In the genomic region with DNA sequence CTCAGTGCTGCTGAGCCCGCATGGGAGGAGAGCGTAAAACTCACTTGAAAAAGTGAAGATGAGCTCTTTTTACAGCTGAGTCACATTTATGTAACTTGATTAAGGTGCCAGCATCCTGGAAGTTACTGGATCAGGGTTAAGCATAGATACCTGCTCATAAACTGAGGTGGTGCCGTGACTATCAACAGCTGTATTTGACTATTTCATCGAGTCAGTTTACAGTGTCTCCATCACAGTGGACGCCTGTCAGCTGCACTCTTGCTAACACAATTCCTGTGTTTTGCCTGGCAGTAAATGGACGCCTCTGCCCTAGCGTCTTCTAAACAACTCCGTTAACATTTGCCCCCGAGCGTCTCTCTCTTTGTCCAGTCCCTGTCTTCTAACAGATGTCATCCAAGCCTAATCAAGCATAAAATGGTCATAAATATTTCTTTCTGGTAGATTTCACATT, we compare ENCODE assay signal across 10 cellular contexts.
DNase-seq lines count a peak whose midpoint lies in the region; ATAC-seq and TF ChIP-seq lines count a peak whose summit lies in the region.
"Had no signal": no experiment of that assay in that cellular context is flagged by ENCODE, and none has a peak within 500 bp of the region (broad histone marks: within the 10 kb centered on the region; RNA-seq: fewer than 3 reads in every experiment).

No MANE protein-coding gene starts in this region.

- POLR2A ChIA-PET in CD8-positive, alpha-beta memory T cell (lab: Charles Lee): no interaction called here

- H3K27me3 ChIP-seq in CD4-positive, CD25-positive, alpha-beta regulatory T cell (ENCODE audit: control insufficient read depth, insufficient read depth, low read length): no peaks in the 10 kb centered on the region
- H3K27me3 ChIP-seq in esophagus muscularis mucosa: no peaks in the 10 kb centered on the region
- H3K27me3 ChIP-seq in CD8-positive, alpha-beta memory T cell (ENCODE audit: insufficient read depth, low read length, poor library complexity, severe bottlenecking): no peaks in the 10 kb centered on the region
- H3K27me3 ChIP-seq in Karpas-422 (ENCODE audit: low read length): no peaks in the 10 kb centered on the region

- CTCF ChIA-PET in CD8-positive, alpha-beta memory T cell (lab: Charles Lee): no interaction called here

- H2AFZ ChIP-seq in Karpas-422 (ENCODE audit: low read length): no peak overlapping the region

- H3K4me1 Mint-ChIP-seq in CD4-positive, CD25-positive, alpha-beta regulatory T cell: peaks cover 12 to 54% (median 31%) of the 10 kb centered on the region in 4 donors
- peaks cover 0 to 14% (median 6%) of the 10 kb centered on the region in 3 donors for H3K4me1 Mint-ChIP-seq in CD8-positive, alpha-beta memory T cell

- H3K4me2 ChIP-seq in Karpas-422 (ENCODE audit: low read depth, low read length, poor library complexity, severe bottlenecking): no peak overlapping the region

- TF ChIP-seq POLR2A in esophagus muscularis mucosa (IDR thresholded peaks at IDR 0.05; ENCODE audit: low read depth): no peak
- no peak for TF ChIP-seq POLR2A in erythroblast (IDR thresholded peaks at IDR 0.05; ENCODE audit: low read length)

- no peak overlapping the region for H3K27ac ChIP-seq in CD4-positive, CD25-positive, alpha-beta regulatory T cell (ENCODE audit: insufficient read depth, low read length, poor library complexity, severe bottlenecking)
- H3K27ac ChIP-seq in esophagus muscularis mucosa (replicated peaks in 1 of 4) (peak overlapping the region; percentile 21 to 71 (median 60)), Karpas-422 (ENCODE audit: low read length) (no peak overlapping the region)
- no peak overlapping the region for H3K27ac ChIP-seq in CD8-positive, alpha-beta memory T cell (ENCODE audit: low read depth, low read length)

- H3K9ac ChIP-seq in Karpas-422 (ENCODE audit: low read length): no peak overlapping the region

- intact Hi-C loops in esophagus muscularis mucosa (cut with DNase I): no loop called here

- H3K27ac Mint-ChIP-seq in CD4-positive, CD25-positive, alpha-beta regulatory T cell: peak overlapping the region in 2 of 3 donors; percentile 17 to 49
- peak overlapping the region in 1 of 8 donors; percentile 35 for H3K27ac Mint-ChIP-seq in CD8-positive, alpha-beta memory T cell

- 49% methylated on average over 10 of the region's 10 CpGs for WGBS in esophagus muscularis mucosa

- no peak overlapping the region for H3K4me3 Mint-ChIP-seq in CD4-positive, CD25-positive, alpha-beta regulatory T cell
- no peak overlapping the region for H3K4me3 Mint-ChIP-seq in CD8-positive, alpha-beta memory T cell
- H3K4me3 Mint-ChIP-seq: HFFc6 had no signal

- no peaks in the 10 kb centered on the region for H3K27me3 Mint-ChIP-seq in CD4-positive, CD25-positive, alpha-beta regulatory T cell
- no peaks in the 10 kb centered on the region for H3K27me3 Mint-ChIP-seq in CD8-positive, alpha-beta memory T cell

- H3K9me2 ChIP-seq in Karpas-422 (replicated peaks; ENCODE audit: insufficient read depth, low read length): no peaks in the 10 kb centered on the region

- no peaks in the 10 kb centered on the region for H4K20me1 ChIP-seq in Karpas-422 (ENCODE audit: insufficient read depth, low read depth, low read length)

- H3K79me2 ChIP-seq in Karpas-422 (ENCODE audit: low read length): peaks cover 94% of the 10 kb centered on the region

- H3K4me3 ChIP-seq in CD4-positive, CD25-positive, alpha-beta regulatory T cell (ENCODE audit: low read depth, low read length): no peak overlapping the region
- H3K4me3 ChIP-seq in esophagus muscularis mucosa (peak overlapping the region in 3 of 4 donors; percentile 2 to 34 (median 18)), Karpas-422 (ENCODE audit: low read length) (no peak overlapping the region)
- no peak overlapping the region for H3K4me3 ChIP-seq in CD8-positive, alpha-beta memory T cell (ENCODE audit: low read length)

- peaks cover 4% of the 10 kb centered on the region for H3K4me1 ChIP-seq in CD4-positive, CD25-positive, alpha-beta regulatory T cell (ENCODE audit: control insufficient read depth, insufficient read depth, low read length, poor library complexity, severe bottlenecking)
- peaks cover 3 to 28% (median 22%) of the 10 kb centered on the region in 4 donors for H3K4me1 ChIP-seq in esophagus muscularis mucosa
- no peaks in the 10 kb centered on the region for H3K4me1 ChIP-seq in CD8-positive, alpha-beta memory T cell (ENCODE audit: insufficient read depth, low read length)
- H3K4me1 ChIP-seq in Karpas-422 (ENCODE audit: low read length): no peaks in the 10 kb centered on the region

- TF ChIP-seq CTCF in esophagus muscularis mucosa (IDR thresholded peaks at IDR 0.05) (no peak), omental fat pad (IDR thresholded peaks at IDR 0.05) (no peak)

- H3K9me3 Mint-ChIP-seq in CD4-positive, CD25-positive, alpha-beta regulatory T cell: peaks cover 0 to 4% (median 0%) of the 10 kb centered on the region in 7 donors
- H3K9me3 Mint-ChIP-seq in CD8-positive, alpha-beta memory T cell: no peaks in the 10 kb centered on the region
- H3K9me3 Mint-ChIP-seq: HFFc6 had no signal

- H3K36me3 ChIP-seq in CD4-positive, CD25-positive, alpha-beta regulatory T cell (ENCODE audit: control insufficient read depth, insufficient read depth, low read length): peaks cover 38% of the 10 kb centered on the region
- no peaks in the 10 kb centered on the region for H3K36me3 ChIP-seq in esophagus muscularis mucosa
- H3K36me3 ChIP-seq in CD8-positive, alpha-beta memory T cell (ENCODE audit: insufficient read depth, low read length): peaks cover 8% of the 10 kb centered on the region
- H3K36me3 ChIP-seq in Karpas-422 (ENCODE audit: insufficient read depth, low read length): peaks cover 87% of the 10 kb centered on the region

- DNase-seq in CD4-positive, CD25-positive, alpha-beta regulatory T cell: no peak
- DNase-seq in NCI-H526 (lab: John Stamatoyannopoulos, UW): peak; percentile 61 to 68
- no peak for DNase-seq in esophagus muscularis mucosa (ENCODE audit: extremely low spot score)
- no peak for DNase-seq in omental fat pad (ENCODE audit: low spot score)
- DNase-seq in erythroblast (lab: John Stamatoyannopoulos, UW): no peak
- no peak for DNase-seq in CD8-positive, alpha-beta memory T cell
- no peak for DNase-seq in stimulated activated naive CD4-positive, alpha-beta T cell (lab: John Stamatoyannopoulos, UW)
- DNase-seq in Karpas-422: no peak
- DNase-seq: DMS 273 treated with DMSO at 0.1 percent for 48 hours had no signal

- H3K36me3 Mint-ChIP-seq in CD4-positive, CD25-positive, alpha-beta regulatory T cell: peaks cover 70% of the 10 kb centered on the region
- peaks cover 15 to 61% (median 27%) of the 10 kb centered on the region in 3 donors for H3K36me3 Mint-ChIP-seq in CD8-positive, alpha-beta memory T cell

- no peaks in the 10 kb centered on the region for H3K9me3 ChIP-seq in CD4-positive, CD25-positive, alpha-beta regulatory T cell (ENCODE audit: control insufficient read depth in 2 of 2, low read length in 2 of 2)
- H3K9me3 ChIP-seq in esophagus muscularis mucosa: no peaks in the 10 kb centered on the region
- no peaks in the 10 kb centered on the region for H3K9me3 ChIP-seq in CD8-positive, alpha-beta memory T cell (ENCODE audit: low read length)
- no peaks in the 10 kb centered on the region for H3K9me3 ChIP-seq in Karpas-422 (ENCODE audit: low read length)

- no peak for TF ChIP-seq EP300 in esophagus muscularis mucosa (IDR thresholded peaks at IDR 0.05)

- no peak for ATAC-seq in CD4-positive, CD25-positive, alpha-beta regulatory T cell (ENCODE audit: low read depth in 2 of 2)
- peak; percentile 56 for ATAC-seq in omental fat pad (ENCODE audit: low FRiP score)

Comparison
In these comparisons a context has a peak if more than half of its experiments do, and no peak if none do; other contexts are left out.
1. DNase-seq: peak in NCI-H526 (2 of 2); none in CD4-positive, CD25-positive, alpha-beta regulatory T cell (0 of 3), esophagus muscularis mucosa (single experiment), omental fat pad (single experiment), erythroblast (0 of 2), CD8-positive, alpha-beta memory T cell (0 of 5), stimulated activated naive CD4-positive, alpha-beta T cell (0 of 6) and Karpas-422 (single experiment).
2. H3K27ac ChIP-seq: peak in esophagus muscularis mucosa (4 of 4); none in CD4-positive, CD25-positive, alpha-beta regulatory T cell (single experiment), CD8-positive, alpha-beta memory T cell (single experiment) and Karpas-422 (single experiment).
3. H3K4me3 ChIP-seq: peak in esophagus muscularis mucosa (3 of 4); none in CD4-positive, CD25-positive, alpha-beta regulatory T cell (single experiment), CD8-positive, alpha-beta memory T cell (single experiment) and Karpas-422 (single experiment).